21 cellular contexts compared by ENCODE assay signal in genomic region chr14:32008602-32009193, GRCh38.
"Had no signal": no experiment of that assay in that cellular context is flagged by ENCODE, and none has a peak within 500 bp of the region (broad histone marks: within the 10 kb centered on the region; RNA-seq: fewer than 3 reads in every experiment).

No MANE protein-coding gene starts in this region.

- H3K36me3 ChIP-seq: colonic mucosa, uterus had no signal

- H3K27ac Mint-ChIP-seq: activated naive CD4-positive, alpha-beta T cell treated with anti-CD3 and anti-CD28 coated beads, Interleukin-2, amount 50 U/mL, for 72 hours; effector memory CD8-positive, alpha-beta T cell; natural killer cell treated with Interleukin-12 subunit alpha and Interleukin-12 subunit beta and Interleukin-15 and Interleukin-18, amount 100 ng/mL, for 72 hours; progenitor cell of endocrine pancreas; WTC11 had no signal

- ATAC-seq: activated naive CD4-positive, alpha-beta T cell treated with anti-CD3 and anti-CD28 coated beads, Interleukin-2, amount 50 U/mL, for 72 hours; effector memory CD8-positive, alpha-beta T cell; esophagus mucosa; natural killer cell treated with Interleukin-12 subunit alpha and Interleukin-12 subunit beta and Interleukin-15 and Interleukin-18, amount 100 ng/mL, for 72 hours; WTC11 had no signal

- H3K36me3 Mint-ChIP-seq: activated naive CD4-positive, alpha-beta T cell treated with anti-CD3 and anti-CD28 coated beads, Interleukin-2, amount 50 U/mL, for 72 hours; brain; natural killer cell treated with Interleukin-12 subunit alpha and Interleukin-12 subunit beta and Interleukin-15 and Interleukin-18, amount 100 ng/mL, for 72 hours; WTC11 had no signal

- FAIRE-seq: endothelial cell of umbilical vein had no signal

- H3K27me3 Mint-ChIP-seq: progenitor cell of endocrine pancreas had no signal

- H3K4me1 Mint-ChIP-seq: central memory CD8-positive, alpha-beta T cell had no signal

- DNase-seq: activated T-cell treated with anti-CD3 and anti-CD28 coated beads, Interleukin-2, amount 50 U/mL, for 1 hour; aorta; colonic mucosa; dorsolateral prefrontal cortex; effector memory CD8-positive, alpha-beta T cell; foreskin melanocyte; hypothalamus; stimulated activated CD4-positive, alpha-beta T cell treated with anti-CD3 and anti-CD28 coated beads, Interleukin-15, amount 100 ng/mL, for 24 hours; stimulated activated naive CD4-positive, alpha-beta T cell; T-helper 9 cell; testis; uterus had no signal

- H3K4me1 ChIP-seq: colonic mucosa, uterus had no signal

- H3K9me3 Mint-ChIP-seq: activated naive CD4-positive, alpha-beta T cell treated with anti-CD3 and anti-CD28 coated beads, Interleukin-2, amount 50 U/mL, for 72 hours; central memory CD8-positive, alpha-beta T cell; effector memory CD8-positive, alpha-beta T cell; natural killer cell treated with Interleukin-12 subunit alpha and Interleukin-12 subunit beta and Interleukin-15 and Interleukin-18, amount 100 ng/mL, for 72 hours had no signal

- H3K27me3 ChIP-seq: colonic mucosa, testis, uterus had no signal

- H3K4me3 Mint-ChIP-seq: brain; central memory CD8-positive, alpha-beta T cell; effector memory CD8-positive, alpha-beta T cell; natural killer cell treated with Interleukin-12 subunit alpha and Interleukin-12 subunit beta and Interleukin-15 and Interleukin-18, amount 100 ng/mL, for 72 hours; WTC11 had no signal

- H3K27ac ChIP-seq: colonic mucosa, dorsolateral prefrontal cortex, skin epidermis, testis, uterus had no signal

- H3K4me3 ChIP-seq: colonic mucosa, dorsolateral prefrontal cortex, skin epidermis, testis, uterus had no signal

- H3K9me3 ChIP-seq: colonic mucosa, testis, uterus had no signal
